In genomic region chr7:74569501-74570075, GRCh38 we compare ENCODE assay signal across 14 cellular contexts.
DNase-seq lines count a peak whose midpoint lies in the region; ATAC-seq and TF ChIP-seq lines count a peak whose summit lies in the region.
"Had no signal": no experiment of that assay in that cellular context is flagged by ENCODE, and none has a peak within 500 bp of the region (broad histone marks: within the 10 kb centered on the region; RNA-seq: fewer than 3 reads in every experiment).

No MANE protein-coding gene starts in this region.

- H2AFZ ChIP-seq in neural progenitor cell (replicated peaks) = no peak overlapping the region
- H2AFZ ChIP-seq: GM23248 had no signal

- intact Hi-C loops in activated T-helper 2 cell treated with anti-CD3 and anti-CD28 coated beads, Interferon-gamma antibody, Interleukin-2, Interleukin-4, amounts not matched to agents 10 μg/mL and 5 μg/mL and 100 μg/mL, durations not matched to agents 14 hours and 24 hours and 36 hours (cut with micrococcal nuclease) = no loop called here

- peak in 2 of 3 donors; percentile 2 to 40 for DNase-seq in CD4-positive, CD25-positive, alpha-beta regulatory T cell
- DNase-seq in RPMI8226 = peak; percentile 37
- peak; percentile 14 for DNase-seq in activated T-helper 2 cell treated with anti-CD3 and anti-CD28 coated beads, Interferon-gamma antibody, Interleukin-2, Interleukin-4, amounts not matched to agents 10 μg/mL and 5 μg/mL and 100 μg/mL, durations not matched to agents 14 hours and 24 hours and 36 hours (ENCODE audit: low spot score)
- no peak for DNase-seq in neural progenitor cell (ENCODE audit: low spot score)
- DNase-seq in NCI-H2029 treated with DMSO at 0.1 percent for 48 hours (lab: John Stamatoyannopoulos, UW) = no peak
- no peak for DNase-seq in NCI-H1105 treated with DMSO at 0.1 percent for 48 hours (lab: John Stamatoyannopoulos, UW)
- DNase-seq: amniotic stem cell, GM23248, heart right ventricle, NCI-H2081 had no signal

- H3K27ac Mint-ChIP-seq in CD4-positive, CD25-positive, alpha-beta regulatory T cell = peak overlapping the region; percentile 71 to 92 (median 89)
- H3K27ac Mint-ChIP-seq in activated T-helper 2 cell treated with anti-CD3 and anti-CD28 coated beads, Interferon-gamma antibody, Interleukin-2, Interleukin-4, amounts not matched to agents 10 μg/mL and 5 μg/mL and 100 μg/mL, durations not matched to agents 14 hours and 24 hours and 36 hours = peak overlapping the region; percentile 83
- peak overlapping the region; percentile 94 for H3K27ac Mint-ChIP-seq in neural progenitor cell

- no peaks in the 10 kb centered on the region for H3K79me2 ChIP-seq in neural progenitor cell (ENCODE audit: low read depth)

- no peaks in the 10 kb centered on the region for H3K27me3 Mint-ChIP-seq in CD4-positive, CD25-positive, alpha-beta regulatory T cell
- H3K27me3 Mint-ChIP-seq in activated T-helper 2 cell treated with anti-CD3 and anti-CD28 coated beads, Interferon-gamma antibody, Interleukin-2, Interleukin-4, amounts not matched to agents 10 μg/mL and 5 μg/mL and 100 μg/mL, durations not matched to agents 14 hours and 24 hours and 36 hours (ENCODE audit: low read depth) = no peaks in the 10 kb centered on the region
- H3K27me3 Mint-ChIP-seq in neural progenitor cell (ENCODE audit: insufficient read depth, low read depth) = peaks cover 3% of the 10 kb centered on the region

- H3K36me3 Mint-ChIP-seq in CD4-positive, CD25-positive, alpha-beta regulatory T cell = no peaks in the 10 kb centered on the region
- H3K36me3 Mint-ChIP-seq in activated T-helper 2 cell treated with anti-CD3 and anti-CD28 coated beads, Interferon-gamma antibody, Interleukin-2, Interleukin-4, amounts not matched to agents 10 μg/mL and 5 μg/mL and 100 μg/mL, durations not matched to agents 14 hours and 24 hours and 36 hours (ENCODE audit: low read depth) = no peaks in the 10 kb centered on the region
- H3K36me3 Mint-ChIP-seq in neural progenitor cell = peaks cover 22% of the 10 kb centered on the region

- H3K4me2 ChIP-seq in neural progenitor cell = no peak overlapping the region

- TF ChIP-seq CTCF in neural progenitor cell (IDR thresholded peaks at IDR 0.05) = no peak

- H4K20me1 ChIP-seq in neural progenitor cell (ENCODE audit: low read depth) = no peaks in the 10 kb centered on the region

- no peaks in the 10 kb centered on the region for H3K9me3 Mint-ChIP-seq in CD4-positive, CD25-positive, alpha-beta regulatory T cell
- H3K9me3 Mint-ChIP-seq in activated T-helper 2 cell treated with anti-CD3 and anti-CD28 coated beads, Interferon-gamma antibody, Interleukin-2, Interleukin-4, amounts not matched to agents 10 μg/mL and 5 μg/mL and 100 μg/mL, durations not matched to agents 14 hours and 24 hours and 36 hours = no peaks in the 10 kb centered on the region
- no peaks in the 10 kb centered on the region for H3K9me3 Mint-ChIP-seq in neural progenitor cell

- no peak overlapping the region for H3K27ac ChIP-seq in CD4-positive, CD25-positive, alpha-beta regulatory T cell (ENCODE audit: insufficient read depth, low read length, poor library complexity, severe bottlenecking)
- no peak overlapping the region for H3K27ac ChIP-seq in neural progenitor cell
- H3K27ac ChIP-seq: GM23248, heart right ventricle, prostate gland, VCaP had no signal

- H3F3A ChIP-seq in neural progenitor cell (ENCODE audit: low read depth) = no peaks in the 10 kb centered on the region

- no peaks in the 10 kb centered on the region for H3K9me3 ChIP-seq in CD4-positive, CD25-positive, alpha-beta regulatory T cell (ENCODE audit: control insufficient read depth in 2 of 2, low read length in 2 of 2)
- H3K9me3 ChIP-seq in neural progenitor cell (ENCODE audit: low read depth) = no peaks in the 10 kb centered on the region
- H3K9me3 ChIP-seq: heart right ventricle, prostate gland had no signal

- no peak overlapping the region for H3K9ac ChIP-seq in neural progenitor cell
- H3K9ac ChIP-seq: GM23248 had no signal

- H3K4me1 ChIP-seq in CD4-positive, CD25-positive, alpha-beta regulatory T cell (ENCODE audit: control insufficient read depth, insufficient read depth, low read length, poor library complexity, severe bottlenecking) = peaks cover 6% of the 10 kb centered on the region
- no peaks in the 10 kb centered on the region for H3K4me1 ChIP-seq in neural progenitor cell
- H3K4me1 ChIP-seq: heart right ventricle, prostate gland had no signal

- peak; percentile 21 to 49 for ATAC-seq in CD4-positive, CD25-positive, alpha-beta regulatory T cell (ENCODE audit: low read depth in 2 of 2)
- ATAC-seq in HG03521 (IDR thresholded peaks at IDR 0.05; ENCODE audit: unreplicated experiment) (no peak), HG03196 (IDR thresholded peaks at IDR 0.05; ENCODE audit: unreplicated experiment) (no peak)
- ATAC-seq: heart right ventricle had no signal

- no peaks in the 10 kb centered on the region for H3K36me3 ChIP-seq in CD4-positive, CD25-positive, alpha-beta regulatory T cell (ENCODE audit: control insufficient read depth, insufficient read depth, low read length)
- no peaks in the 10 kb centered on the region for H3K36me3 ChIP-seq in neural progenitor cell
- H3K36me3 ChIP-seq: heart right ventricle, prostate gland had no signal

- H3K27me3 ChIP-seq in CD4-positive, CD25-positive, alpha-beta regulatory T cell (ENCODE audit: control insufficient read depth, insufficient read depth, low read length) = no peaks in the 10 kb centered on the region
- H3K27me3 ChIP-seq in neural progenitor cell = no peaks in the 10 kb centered on the region
- H3K27me3 ChIP-seq: heart right ventricle had no signal

- peak overlapping the region in 2 of 4 donors; percentile 68 to 84 for H3K4me3 Mint-ChIP-seq in CD4-positive, CD25-positive, alpha-beta regulatory T cell
- H3K4me3 Mint-ChIP-seq in activated T-helper 2 cell treated with anti-CD3 and anti-CD28 coated beads, Interferon-gamma antibody, Interleukin-2, Interleukin-4, amounts not matched to agents 10 μg/mL and 5 μg/mL and 100 μg/mL, durations not matched to agents 14 hours and 24 hours and 36 hours (ENCODE audit: low read depth) = no peak overlapping the region
- peak overlapping the region; percentile 19 for H3K4me3 Mint-ChIP-seq in neural progenitor cell

- no peak overlapping the region for H3K4me3 ChIP-seq in CD4-positive, CD25-positive, alpha-beta regulatory T cell (ENCODE audit: low read depth, low read length)
- H3K4me3 ChIP-seq in neural progenitor cell = no peak overlapping the region
- H3K4me3 ChIP-seq: GM23248, heart right ventricle, prostate gland had no signal

- peaks cover 0 to 16% (median 8%) of the 10 kb centered on the region in 4 donors for H3K4me1 Mint-ChIP-seq in CD4-positive, CD25-positive, alpha-beta regulatory T cell
- peaks cover 14% of the 10 kb centered on the region for H3K4me1 Mint-ChIP-seq in activated T-helper 2 cell treated with anti-CD3 and anti-CD28 coated beads, Interferon-gamma antibody, Interleukin-2, Interleukin-4, amounts not matched to agents 10 μg/mL and 5 μg/mL and 100 μg/mL, durations not matched to agents 14 hours and 24 hours and 36 hours (ENCODE audit: low read depth)
- H3K4me1 Mint-ChIP-seq in neural progenitor cell = peaks cover 24% of the 10 kb centered on the region

Comparison
In these comparisons a context has a peak if more than half of its experiments do, and no peak if none do; other contexts are left out.
1. ATAC-seq: peak in CD4-positive, CD25-positive, alpha-beta regulatory T cell (2 of 2); none in HG03521 (single experiment) and HG03196 (single experiment).
2. DNase-seq: peak in CD4-positive, CD25-positive, alpha-beta regulatory T cell (2 of 3), RPMI8226 (single experiment) and activated T-helper 2 cell treated with anti-CD3 and anti-CD28 coated beads, Interferon-gamma antibody, Interleukin-2, Interleukin-4, amounts not matched to agents 10 μg/mL and 5 μg/mL and 100 μg/mL, durations not matched to agents 14 hours and 24 hours and 36 hours (single experiment); none in neural progenitor cell (single experiment), NCI-H2029 treated with DMSO at 0.1 percent for 48 hours (single experiment) and NCI-H1105 treated with DMSO at 0.1 percent for 48 hours (single experiment).
3. Peak in every context shown above with its lines, with median percentiles within 50 percentile points of each other: H3K27ac Mint-ChIP-seq.